2 cellular contexts compared by ENCODE assay signal in the genomic region with DNA sequence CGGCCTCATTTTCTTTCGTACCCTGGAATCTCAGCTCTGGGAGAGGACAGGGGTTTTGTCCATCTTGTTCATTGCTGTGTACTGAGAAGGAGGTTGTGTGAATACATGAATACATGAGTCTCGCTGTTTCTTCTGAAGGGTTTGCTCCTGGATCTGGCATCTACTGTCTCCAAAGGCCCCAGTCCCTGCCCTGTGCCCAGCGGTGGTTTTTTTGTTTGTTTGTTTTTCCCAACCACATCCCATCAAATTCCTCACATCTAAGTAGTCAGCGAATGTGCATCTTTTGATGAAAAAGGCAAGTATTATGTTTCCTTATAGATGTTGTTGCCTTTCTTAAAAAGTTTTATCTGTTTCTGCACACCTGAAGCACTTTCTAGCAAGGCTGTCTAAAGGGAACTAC.
TF ChIP-seq lines count a peak whose summit lies in the region.

No MANE protein-coding gene starts in this region.

TF ChIP-seq in IMR-90, 13 proteins besides CTCF, POLR2A, EP300 and RAD21:
- TF ChIP-seq MAFK (IDR thresholded peaks at IDR 0.05; ENCODE audit: low read depth, low read length): no peak
- TF ChIP-seq MAZ (IDR thresholded peaks at IDR 0.05; ENCODE audit: borderline replicate concordance, low read depth, low read length): no peak
- TF ChIP-seq, protein P1, sequence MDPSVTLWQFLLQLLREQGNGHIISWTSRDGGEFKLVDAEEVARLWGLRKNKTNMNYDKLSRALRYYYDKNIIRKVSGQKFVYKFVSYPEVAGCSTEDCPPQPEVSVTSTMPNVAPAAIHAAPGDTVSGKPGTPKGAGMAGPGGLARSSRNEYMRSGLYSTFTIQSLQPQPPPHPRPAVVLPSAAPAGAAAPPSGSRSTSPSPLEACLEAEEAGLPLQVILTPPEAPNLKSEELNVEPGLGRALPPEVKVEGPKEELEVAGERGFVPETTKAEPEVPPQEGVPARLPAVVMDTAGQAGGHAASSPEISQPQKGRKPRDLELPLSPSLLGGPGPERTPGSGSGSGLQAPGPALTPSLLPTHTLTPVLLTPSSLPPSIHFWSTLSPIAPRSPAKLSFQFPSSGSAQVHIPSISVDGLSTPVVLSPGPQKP (IDR thresholded peaks at IDR 0.05; ENCODE audit: borderline replicate concordance, low read depth, low read length): no peak
- no peak for TF ChIP-seq NFE2L2 (IDR thresholded peaks at IDR 0.05; ENCODE audit: low read depth, low read length)
- no peak for TF ChIP-seq FOS (IDR thresholded peaks at IDR 0.05; ENCODE audit: low read depth, low read length)
- TF ChIP-seq SMC3 (IDR thresholded peaks at IDR 0.05; ENCODE audit: low read depth, low read length): no peak
- no peak for TF ChIP-seq RFX5 (IDR thresholded peaks at IDR 0.05; ENCODE audit: low read depth, low read length)
- no peak for TF ChIP-seq BHLHE40 (IDR thresholded peaks at IDR 0.05; ENCODE audit: low read depth, low read length)
- TF ChIP-seq, protein P2, sequence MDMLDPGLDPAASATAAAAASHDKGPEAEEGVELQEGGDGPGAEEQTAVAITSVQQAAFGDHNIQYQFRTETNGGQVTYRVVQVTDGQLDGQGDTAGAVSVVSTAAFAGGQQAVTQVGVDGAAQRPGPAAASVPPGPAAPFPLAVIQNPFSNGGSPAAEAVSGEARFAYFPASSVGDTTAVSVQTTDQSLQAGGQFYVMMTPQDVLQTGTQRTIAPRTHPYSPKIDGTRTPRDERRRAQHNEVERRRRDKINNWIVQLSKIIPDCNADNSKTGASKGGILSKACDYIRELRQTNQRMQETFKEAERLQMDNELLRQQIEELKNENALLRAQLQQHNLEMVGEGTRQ (IDR thresholded peaks at IDR 0.05; ENCODE audit: low read depth, low read length): no peak
- no peak for TF ChIP-seq CHD1 (IDR thresholded peaks at IDR 0.05; ENCODE audit: low read depth, low read length)

TF ChIP-seq in WTC11, 78 proteins besides CTCF, POLR2A, EP300 and RAD21:
- TF ChIP-seq JUN (CRISPR knock-in tag; IDR thresholded peaks at IDR 0.05): no peak
- TF ChIP-seq GABPB1 (CRISPR knock-in tag; IDR thresholded peaks at IDR 0.05): no peak
- TF ChIP-seq ELF4 (CRISPR knock-in tag; IDR thresholded peaks at IDR 0.05; ENCODE audit: low read depth): no peak
- TF ChIP-seq, protein P3, sequence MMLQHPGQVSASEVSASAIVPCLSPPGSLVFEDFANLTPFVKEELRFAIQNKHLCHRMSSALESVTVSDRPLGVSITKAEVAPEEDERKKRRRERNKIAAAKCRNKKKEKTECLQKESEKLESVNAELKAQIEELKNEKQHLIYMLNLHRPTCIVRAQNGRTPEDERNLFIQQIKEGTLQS (CRISPR knock-in tag; conservative IDR thresholded peaks at IDR 0.05): no peak
- no peak for TF ChIP-seq ZBTB21 (CRISPR knock-in tag; IDR thresholded peaks at IDR 0.05; ENCODE audit: borderline replicate concordance)
- TF ChIP-seq USF1 (CRISPR knock-in tag; IDR thresholded peaks at IDR 0.05): no peak
- TF ChIP-seq, protein P4, sequence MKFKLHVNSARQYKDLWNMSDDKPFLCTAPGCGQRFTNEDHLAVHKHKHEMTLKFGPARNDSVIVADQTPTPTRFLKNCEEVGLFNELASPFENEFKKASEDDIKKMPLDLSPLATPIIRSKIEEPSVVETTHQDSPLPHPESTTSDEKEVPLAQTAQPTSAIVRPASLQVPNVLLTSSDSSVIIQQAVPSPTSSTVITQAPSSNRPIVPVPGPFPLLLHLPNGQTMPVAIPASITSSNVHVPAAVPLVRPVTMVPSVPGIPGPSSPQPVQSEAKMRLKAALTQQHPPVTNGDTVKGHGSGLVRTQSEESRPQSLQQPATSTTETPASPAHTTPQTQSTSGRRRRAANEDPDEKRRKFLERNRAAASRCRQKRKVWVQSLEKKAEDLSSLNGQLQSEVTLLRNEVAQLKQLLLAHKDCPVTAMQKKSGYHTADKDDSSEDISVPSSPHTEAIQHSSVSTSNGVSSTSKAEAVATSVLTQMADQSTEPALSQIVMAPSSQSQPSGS (CRISPR knock-in tag; IDR thresholded peaks at IDR 0.05; ENCODE audit: borderline replicate concordance, low read depth): no peak
- no peak for TF ChIP-seq ATF1 (CRISPR knock-in tag; IDR thresholded peaks at IDR 0.05)
- TF ChIP-seq MAX (CRISPR knock-in tag; IDR thresholded peaks at IDR 0.05): no peak
- TF ChIP-seq TEAD4 (CRISPR knock-in tag; IDR thresholded peaks at IDR 0.05): no peak
- TF ChIP-seq ZBTB43 (CRISPR knock-in tag; IDR thresholded peaks at IDR 0.05): no peak
- no peak for TF ChIP-seq ERG (CRISPR knock-in tag; IDR thresholded peaks at IDR 0.05)
- TF ChIP-seq, protein P5, sequence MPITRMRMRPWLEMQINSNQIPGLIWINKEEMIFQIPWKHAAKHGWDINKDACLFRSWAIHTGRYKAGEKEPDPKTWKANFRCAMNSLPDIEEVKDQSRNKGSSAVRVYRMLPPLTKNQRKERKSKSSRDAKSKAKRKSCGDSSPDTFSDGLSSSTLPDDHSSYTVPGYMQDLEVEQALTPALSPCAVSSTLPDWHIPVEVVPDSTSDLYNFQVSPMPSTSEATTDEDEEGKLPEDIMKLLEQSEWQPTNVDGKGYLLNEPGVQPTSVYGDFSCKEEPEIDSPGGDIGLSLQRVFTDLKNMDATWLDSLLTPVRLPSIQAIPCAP (CRISPR knock-in tag; IDR thresholded peaks at IDR 0.05): no peak
- no peak for TF ChIP-seq EMX1 (CRISPR knock-in tag; IDR thresholded peaks at IDR 0.05)
- TF ChIP-seq MYBL2 (CRISPR knock-in tag; IDR thresholded peaks at IDR 0.05): no peak
